Comparison of ENCODE assay signal across 10 cellular contexts in the genomic region with DNA sequence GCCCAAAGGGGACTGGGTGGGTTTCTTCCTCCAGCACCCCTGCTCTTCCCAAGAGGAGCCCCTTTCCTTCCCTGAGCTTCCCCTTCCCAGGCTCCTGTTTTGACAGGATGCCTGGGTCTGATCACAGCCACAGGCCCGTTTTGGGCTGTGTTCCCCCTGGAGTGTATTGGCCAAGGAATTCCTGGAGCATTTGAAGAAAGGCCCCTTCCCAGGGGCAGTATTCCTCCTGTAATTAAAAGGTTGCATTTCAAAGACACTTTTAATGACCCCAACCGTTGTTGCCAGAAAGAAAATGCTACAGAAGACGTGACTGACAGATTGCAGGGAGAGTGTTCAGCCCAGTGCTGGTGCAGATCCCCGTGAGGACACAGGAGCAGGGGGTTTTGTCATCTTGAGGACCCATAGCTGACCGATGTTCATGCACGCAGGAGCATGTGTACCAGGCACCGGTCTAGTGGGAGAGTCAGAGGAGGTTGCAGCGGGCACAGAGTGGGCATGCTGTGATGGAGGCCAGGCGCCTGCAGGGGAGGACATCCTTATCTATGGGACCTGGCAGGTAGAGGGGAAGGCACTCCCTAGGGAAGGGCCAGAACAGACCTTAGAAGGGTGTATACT. TPM values are rescaled to one million over a fixed set of nuclear protein-coding genes. Genes with fewer than 3 reads are reported as not detected.
DNase-seq lines count a peak whose midpoint lies in the region; ATAC-seq and TF ChIP-seq lines count a peak whose summit lies in the region.
"Had no signal": no experiment of that assay in that cellular context is flagged by ENCODE, and none has a peak within 500 bp of the region (broad histone marks: within the 10 kb centered on the region; RNA-seq: fewer than 3 reads in every experiment).

No MANE protein-coding gene starts in this region.

- H3K9me3 ChIP-seq in duodenal mucosa (ENCODE audit: control insufficient read depth in 1 of 2, low read length in 2 of 2): no peaks in the 10 kb centered on the region

- H3K4me3 Mint-ChIP-seq in activated naive CD8-positive, alpha-beta T cell treated with anti-CD3 and anti-CD28 coated beads, Interleukin-2, amount 10 ng/mL, durations not matched to agents 7 days and 5 days: no peak overlapping the region
- H3K4me3 Mint-ChIP-seq in activated naive CD8-positive, alpha-beta T cell treated with anti-CD3 and anti-CD28 coated beads, Interleukin-2, amount 50 U/mL, for 24 hours: no peak overlapping the region
- H3K4me3 Mint-ChIP-seq in nephron: peak overlapping the region in 1 of 3 experiments; percentile 7
- H3K4me3 Mint-ChIP-seq: memory B cell had no signal

- no peak for ATAC-seq in activated naive CD8-positive, alpha-beta T cell treated with anti-CD3 and anti-CD28 coated beads, Interleukin-2, amount 10 ng/mL, durations not matched to agents 7 days and 5 days (ENCODE audit: low read depth)
- no peak for ATAC-seq in activated naive CD8-positive, alpha-beta T cell treated with anti-CD3 and anti-CD28 coated beads, Interleukin-2, amount 50 U/mL, for 24 hours

- peak overlapping the region; percentile 37 for H3K27ac ChIP-seq in duodenal mucosa (ENCODE audit: low read depth, low read length)
- peak overlapping the region; percentile 40 for H3K27ac ChIP-seq in urinary bladder (ENCODE audit: low read depth)

- no peaks in the 10 kb centered on the region for H3K27me3 ChIP-seq in duodenal mucosa (ENCODE audit: control insufficient read depth in 1 of 2, insufficient read depth in 2 of 2, low read length in 2 of 2)

- no peak overlapping the region for H3K9ac ChIP-seq in duodenal mucosa (ENCODE audit: low read depth in 1 of 2, low read length in 2 of 2)

- H3K27ac Mint-ChIP-seq in activated naive CD8-positive, alpha-beta T cell treated with anti-CD3 and anti-CD28 coated beads, Interleukin-2, amount 10 ng/mL, durations not matched to agents 7 days and 5 days: peak overlapping the region; percentile 44
- no peak overlapping the region for H3K27ac Mint-ChIP-seq in activated naive CD8-positive, alpha-beta T cell treated with anti-CD3 and anti-CD28 coated beads, Interleukin-2, amount 50 U/mL, for 24 hours
- peak overlapping the region; percentile 69 to 99 (median 91) for H3K27ac Mint-ChIP-seq in nephron
- H3K27ac Mint-ChIP-seq: memory B cell had no signal

- H3K36me3 ChIP-seq in duodenal mucosa (ENCODE audit: control insufficient read depth in 1 of 2, insufficient read depth in 2 of 2, low read length in 2 of 2): no peaks in the 10 kb centered on the region
- H3K36me3 ChIP-seq in urinary bladder (ENCODE audit: insufficient read depth): no peaks in the 10 kb centered on the region

- no peak for DNase-seq in activated naive CD8-positive, alpha-beta T cell treated with anti-CD3 and anti-CD28 coated beads, Interleukin-2, amount 10 ng/mL, durations not matched to agents 7 days and 5 days
- DNase-seq in activated naive CD8-positive, alpha-beta T cell treated with anti-CD3 and anti-CD28 coated beads, Interleukin-2, amount 50 U/mL, for 24 hours: no peak
- DNase-seq in Ammon's horn (ENCODE audit: low spot score): no peak
- DNase-seq in midbrain (lab: John Stamatoyannopoulos, UW): no peak
- no peak for DNase-seq in EL
- DNase-seq: ACHN had no signal

- WGBS in urinary bladder: 36% methylated on average over 9 of the region's 9 CpGs

- H3K36me3 Mint-ChIP-seq in activated naive CD8-positive, alpha-beta T cell treated with anti-CD3 and anti-CD28 coated beads, Interleukin-2, amount 10 ng/mL, durations not matched to agents 7 days and 5 days: peaks cover 4% of the 10 kb centered on the region
- H3K36me3 Mint-ChIP-seq in activated naive CD8-positive, alpha-beta T cell treated with anti-CD3 and anti-CD28 coated beads, Interleukin-2, amount 50 U/mL, for 24 hours (ENCODE audit: low read depth): no peaks in the 10 kb centered on the region
- H3K36me3 Mint-ChIP-seq in nephron (ENCODE audit: low read depth): no peaks in the 10 kb centered on the region
- H3K36me3 Mint-ChIP-seq: memory B cell had no signal

- TF ChIP-seq CTCF in nephron (IDR thresholded peaks at IDR 0.05; ENCODE audit: unreplicated experiment in 3 of 3): no peak

- POLR2A ChIA-PET in activated naive CD8-positive, alpha-beta T cell treated with anti-CD3 and anti-CD28 coated beads, Interleukin-2, amount 10 ng/mL, durations not matched to agents 7 days and 5 days (lab: Charles Lee): interaction anchor here (9.4 to 12.4 kb wide), 2 partner anchors 18 kb away, joined by 203 to 226 read pairs; partner anchors contain the start of gene LBR

- peaks cover 52% of the 10 kb centered on the region for H3K4me1 Mint-ChIP-seq in activated naive CD8-positive, alpha-beta T cell treated with anti-CD3 and anti-CD28 coated beads, Interleukin-2, amount 10 ng/mL, durations not matched to agents 7 days and 5 days
- peaks cover 77% of the 10 kb centered on the region for H3K4me1 Mint-ChIP-seq in activated naive CD8-positive, alpha-beta T cell treated with anti-CD3 and anti-CD28 coated beads, Interleukin-2, amount 50 U/mL, for 24 hours
- peaks cover 46% of the 10 kb centered on the region for H3K4me1 Mint-ChIP-seq in nephron

- H3K4me1 ChIP-seq in duodenal mucosa (ENCODE audit: control insufficient read depth in 1 of 2, insufficient read depth in 2 of 2, low read length in 2 of 2) (peaks cover 57 to 63% of the 10 kb centered on the region in 2 donors), urinary bladder (ENCODE audit: insufficient read depth) (peaks cover 1% of the 10 kb centered on the region)

- no peaks in the 10 kb centered on the region for H3K9me3 Mint-ChIP-seq in activated naive CD8-positive, alpha-beta T cell treated with anti-CD3 and anti-CD28 coated beads, Interleukin-2, amount 10 ng/mL, durations not matched to agents 7 days and 5 days
- no peaks in the 10 kb centered on the region for H3K9me3 Mint-ChIP-seq in activated naive CD8-positive, alpha-beta T cell treated with anti-CD3 and anti-CD28 coated beads, Interleukin-2, amount 50 U/mL, for 24 hours
- H3K9me3 Mint-ChIP-seq in nephron: peaks cover 4% of the 10 kb centered on the region
- H3K9me3 Mint-ChIP-seq: memory B cell had no signal

- no peak overlapping the region for H3K4me3 ChIP-seq in duodenal mucosa (ENCODE audit: low read depth in 1 of 2, low read length in 2 of 2)
- no peak overlapping the region for H3K4me3 ChIP-seq in urinary bladder (ENCODE audit: low read depth, low read length)

- no peaks in the 10 kb centered on the region for H3K27me3 Mint-ChIP-seq in activated naive CD8-positive, alpha-beta T cell treated with anti-CD3 and anti-CD28 coated beads, Interleukin-2, amount 10 ng/mL, durations not matched to agents 7 days and 5 days
- no peaks in the 10 kb centered on the region for H3K27me3 Mint-ChIP-seq in activated naive CD8-positive, alpha-beta T cell treated with anti-CD3 and anti-CD28 coated beads, Interleukin-2, amount 50 U/mL, for 24 hours
- H3K27me3 Mint-ChIP-seq in nephron (ENCODE audit: low read depth): peaks cover 4% of the 10 kb centered on the region

RNA-seq across cellular contexts. Expression of gene LBR, which starts 19.3 kb away (rescaled TPM):
- 100 to 1,000 TPM; 168 to 171 TPM for total RNA-seq in activated naive CD8-positive, alpha-beta T cell treated with anti-CD3 and anti-CD28 coated beads, Interleukin-2, amount 10 ng/mL, durations not matched to agents 7 days and 5 days
- total RNA-seq in urinary bladder: 128 TPM
- 62.0 TPM for polyA plus RNA-seq in urinary bladder
